Comparison of ENCODE assay signal across 14 cellular contexts in the genomic region with DNA sequence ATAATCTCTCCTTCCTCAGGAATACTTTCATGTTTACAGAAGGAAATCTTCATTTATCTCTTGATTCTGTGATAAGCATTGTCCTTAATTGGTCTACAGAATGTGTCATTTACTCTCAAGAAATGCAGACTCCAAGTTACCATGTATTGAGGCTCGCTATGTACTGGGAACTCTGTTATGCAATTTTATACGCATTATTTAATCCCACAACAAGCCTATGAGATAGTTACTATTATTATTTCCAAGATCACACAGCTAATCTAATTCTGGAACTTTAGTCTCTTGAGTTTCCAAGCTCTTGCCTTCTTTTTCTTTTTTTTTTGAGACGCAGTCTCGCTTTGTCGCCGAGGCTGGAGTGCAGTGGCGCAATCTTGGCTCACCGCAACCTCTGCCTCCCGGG.
"Had no signal": no experiment of that assay in that cellular context is flagged by ENCODE, and none has a peak within 500 bp of the region (broad histone marks: within the 10 kb centered on the region; RNA-seq: fewer than 3 reads in every experiment).

No MANE protein-coding gene starts in this region.

- H3K4me3 ChIP-seq: left ventricle myocardium inferior, mucosa of descending colon, psoas muscle had no signal

- H3K36me3 ChIP-seq: left ventricle myocardium inferior had no signal

- H3K9me3 ChIP-seq: left ventricle myocardium inferior, mucosa of descending colon, psoas muscle had no signal

- DNase-seq: activated CD4-positive, alpha-beta T cell treated with anti-CD3 and anti-CD28 coated beads, Interleukin-2, amount 10 ng/mL, durations not matched to agents 7 days and 5 days; activated CD8-positive, alpha-beta memory T cell treated with anti-CD3 and anti-CD28 coated beads, Interleukin-2, amount 50 U/mL, for 48 hours; activated naive CD8-positive, alpha-beta T cell treated with anti-CD3 and anti-CD28 coated beads for 36 hours; amygdala; cerebellar nuclear complex; dermis blood vessel endothelial cell; erythroblast; left ventricle myocardium inferior; mucosa of descending colon; nucleus accumbens; psoas muscle; stimulated activated CD4-positive, alpha-beta T cell treated with anti-CD3 and anti-CD28 coated beads, Interleukin-1b, Interleukin-23, amount 100 ng/mL, for 48 hours; stimulated activated naive CD8-positive, alpha-beta T cell treated with anti-CD3 and anti-CD28 coated beads, Interleukin-15, amount 100 ng/mL, for 72 hours; T-helper 17 cell had no signal

- H3K27ac ChIP-seq: left ventricle myocardium inferior had no signal
